ENCODE assay signal across 2 cellular contexts in the genomic region with DNA sequence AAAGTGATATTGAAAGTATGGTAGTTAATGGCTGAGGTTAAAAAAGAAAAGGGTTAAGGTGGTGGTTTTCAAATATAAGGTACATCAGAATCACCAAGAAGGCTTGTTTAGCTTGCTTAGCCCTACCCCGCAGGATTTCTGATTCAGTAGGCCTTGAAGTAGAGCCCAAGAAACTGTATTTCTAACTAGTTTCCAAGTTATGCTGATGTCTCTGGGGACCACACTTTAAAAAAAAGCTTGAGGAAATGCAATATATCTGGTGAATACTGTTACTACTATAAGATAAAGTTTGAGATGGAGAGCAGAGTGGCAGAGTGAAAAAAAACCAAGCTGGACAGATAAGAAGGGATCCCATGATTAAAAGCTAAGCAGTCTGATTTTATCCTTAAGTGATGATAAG.
TF ChIP-seq lines count a peak whose summit lies in the region.

No MANE protein-coding gene starts in this region.

TF ChIP-seq in SK-N-SH, 30 proteins besides CTCF, POLR2A, EP300 and RAD21 (continued from another document):
- TF ChIP-seq, protein P1, sequence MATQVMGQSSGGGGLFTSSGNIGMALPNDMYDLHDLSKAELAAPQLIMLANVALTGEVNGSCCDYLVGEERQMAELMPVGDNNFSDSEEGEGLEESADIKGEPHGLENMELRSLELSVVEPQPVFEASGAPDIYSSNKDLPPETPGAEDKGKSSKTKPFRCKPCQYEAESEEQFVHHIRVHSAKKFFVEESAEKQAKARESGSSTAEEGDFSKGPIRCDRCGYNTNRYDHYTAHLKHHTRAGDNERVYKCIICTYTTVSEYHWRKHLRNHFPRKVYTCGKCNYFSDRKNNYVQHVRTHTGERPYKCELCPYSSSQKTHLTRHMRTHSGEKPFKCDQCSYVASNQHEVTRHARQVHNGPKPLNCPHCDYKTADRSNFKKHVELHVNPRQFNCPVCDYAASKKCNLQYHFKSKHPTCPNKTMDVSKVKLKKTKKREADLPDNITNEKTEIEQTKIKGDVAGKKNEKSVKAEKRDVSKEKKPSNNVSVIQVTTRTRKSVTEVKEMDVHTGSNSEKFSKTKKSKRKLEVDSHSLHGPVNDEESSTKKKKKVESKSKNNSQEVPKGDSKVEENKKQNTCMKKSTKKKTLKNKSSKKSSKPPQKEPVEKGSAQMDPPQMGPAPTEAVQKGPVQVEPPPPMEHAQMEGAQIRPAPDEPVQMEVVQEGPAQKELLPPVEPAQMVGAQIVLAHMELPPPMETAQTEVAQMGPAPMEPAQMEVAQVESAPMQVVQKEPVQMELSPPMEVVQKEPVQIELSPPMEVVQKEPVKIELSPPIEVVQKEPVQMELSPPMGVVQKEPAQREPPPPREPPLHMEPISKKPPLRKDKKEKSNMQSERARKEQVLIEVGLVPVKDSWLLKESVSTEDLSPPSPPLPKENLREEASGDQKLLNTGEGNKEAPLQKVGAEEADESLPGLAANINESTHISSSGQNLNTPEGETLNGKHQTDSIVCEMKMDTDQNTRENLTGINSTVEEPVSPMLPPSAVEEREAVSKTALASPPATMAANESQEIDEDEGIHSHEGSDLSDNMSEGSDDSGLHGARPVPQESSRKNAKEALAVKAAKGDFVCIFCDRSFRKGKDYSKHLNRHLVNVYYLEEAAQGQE (IDR thresholded peaks at IDR 0.05; ENCODE audit: low read depth, low read length) = no peak
- TF ChIP-seq, protein P2, sequence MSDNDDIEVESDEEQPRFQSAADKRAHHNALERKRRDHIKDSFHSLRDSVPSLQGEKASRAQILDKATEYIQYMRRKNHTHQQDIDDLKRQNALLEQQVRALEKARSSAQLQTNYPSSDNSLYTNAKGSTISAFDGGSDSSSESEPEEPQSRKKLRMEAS (IDR thresholded peaks at IDR 0.05; ENCODE audit: low read depth) = no peak
- TF ChIP-seq FOXM1 (IDR thresholded peaks at IDR 0.05; ENCODE audit: low read depth) = no peak
- no peak for TF ChIP-seq MXI1 (IDR thresholded peaks at IDR 0.05; ENCODE audit: low read depth, low read length)
- TF ChIP-seq FOSL2 (IDR thresholded peaks at IDR 0.05; ENCODE audit: borderline replicate concordance, low read depth) = no peak
- no peak for TF ChIP-seq JUND (IDR thresholded peaks at IDR 0.05)
- TF ChIP-seq TEAD4 (IDR thresholded peaks at IDR 0.05; ENCODE audit: borderline replicate concordance, insufficient read depth) = no peak

TF ChIP-seq in GM23338, 12 proteins besides CTCF, POLR2A, EP300 and RAD21 (continued from another document):
- TF ChIP-seq, protein P1 (IDR thresholded peaks at IDR 0.05; ENCODE audit: unreplicated experiment) = no peak
- TF ChIP-seq EZH2phosphoT487 (IDR thresholded peaks at IDR 0.05; ENCODE audit: unreplicated experiment) (no peak), POLR2AphosphoS5 (IDR thresholded peaks at IDR 0.05; ENCODE audit: low read depth) (no peak)
